ENCODE assay signal across 21 cellular contexts in genomic region chr5:43851741-43852140, GRCh38.
"Had no signal": no experiment of that assay in that cellular context is flagged by ENCODE, and none has a peak within 500 bp of the region (broad histone marks: within the 10 kb centered on the region; RNA-seq: fewer than 3 reads in every experiment).

No MANE protein-coding gene starts in this region.

- FAIRE-seq: K562 had no signal

- DNase-seq: activated CD4-positive, alpha-beta memory T cell treated with anti-CD3 and anti-CD28 coated beads, Interleukin-2, amount 10 ng/mL, durations not matched to agents 7 days and 5 days; activated CD4-positive, alpha-beta T cell treated with anti-CD3 and anti-CD28 coated beads for 36 hours; activated CD4-positive, alpha-beta T cell treated with anti-CD3 and anti-CD28 coated beads, Interleukin-2, amount 50 U/mL, for 1 hour; activated naive CD4-positive, alpha-beta T cell; activated T-cell treated with anti-CD3 and anti-CD28 coated beads for 4 hours; activated T-cell treated with anti-CD3 and anti-CD28 coated beads, Interleukin-2, amount 50 U/mL, for 48 hours; aorta; caudate nucleus; colonic mucosa; Karpas-422; NCI-H1092; NCI-H1417; NCI-H1930; NCI-H2171; NCI-H226; NCI-H510A; Right ventricle myocardium superior; SK-N-SH; T-helper 1 cell had no signal

- ATAC-seq: activated CD4-positive, alpha-beta T cell treated with anti-CD3 and anti-CD28 coated beads for 36 hours; K562; Panc1 had no signal
